ENCODE assay signal across 11 cellular contexts in the genomic region with DNA sequence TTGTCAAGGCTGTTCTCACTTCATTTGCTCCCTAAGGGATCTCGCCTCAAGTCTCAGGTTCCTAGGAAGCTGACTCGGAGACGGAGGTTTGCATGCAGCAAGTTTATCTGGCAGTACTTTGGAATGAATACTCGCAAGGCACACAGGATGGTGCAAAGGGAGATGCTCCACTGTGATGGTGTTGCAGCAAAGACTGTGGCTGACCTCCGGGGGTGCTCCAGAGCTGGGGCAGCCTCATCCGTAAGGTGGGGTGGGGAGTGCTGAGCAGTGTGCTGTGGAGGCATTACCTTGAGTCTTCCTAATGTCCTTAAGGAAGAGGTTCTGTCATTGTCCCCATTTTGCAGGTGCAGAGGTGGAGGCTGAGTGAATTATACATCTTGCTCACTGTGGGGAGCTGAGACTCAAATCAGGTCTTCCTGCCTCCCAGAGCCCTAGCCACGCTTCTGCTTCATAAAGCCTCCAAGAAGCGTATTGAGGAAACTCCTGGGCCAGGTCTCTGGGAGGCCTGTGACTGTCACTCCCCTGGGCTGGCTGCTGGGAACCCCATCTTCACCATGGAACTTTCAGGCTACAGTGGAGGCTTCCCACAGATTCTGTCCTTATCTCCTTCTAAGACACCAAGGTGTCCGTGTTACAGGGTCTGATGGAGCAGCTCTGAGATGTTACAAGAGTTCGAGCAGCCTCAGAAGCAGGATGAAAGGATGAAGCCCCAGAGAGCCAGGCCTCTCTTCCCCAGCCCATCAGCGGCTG. TPM values are rescaled to one million over a fixed set of nuclear protein-coding genes. Genes with fewer than 3 reads are reported as not detected.
A peak's percentile ranks its signal among the peaks of the same experiment; 100 is the strongest.
DNase-seq lines count a peak whose midpoint lies in the region; ATAC-seq, FAIRE-seq and TF ChIP-seq lines count a peak whose summit lies in the region.
"Had no signal": no experiment of that assay in that cellular context is flagged by ENCODE, and none has a peak within 500 bp of the region (broad histone marks: within the 10 kb centered on the region; RNA-seq: fewer than 3 reads in every experiment).

No MANE protein-coding gene starts in this region.

- FAIRE-seq in kidney (lab: Jason Lieb, UNC) (no peak), H54 (lab: Jason Lieb, UNC) (no peak)

- H3K9me3 ChIP-seq in AG04450 (ENCODE audit: control insufficient read depth, insufficient read depth, low read length): no peaks in the 10 kb centered on the region
- H3K9me3 ChIP-seq in kidney (ENCODE audit: control insufficient read depth in 1 of 2, low read length in 2 of 2): no peaks in the 10 kb centered on the region
- H3K9me3 ChIP-seq in transverse colon: no peaks in the 10 kb centered on the region

- no peaks in the 10 kb centered on the region for H3K9me3 Mint-ChIP-seq in WTC11
- H3K9me3 Mint-ChIP-seq: HFFc6 had no signal

- peaks cover 40% of the 10 kb centered on the region for H3K27me3 ChIP-seq in AG04450 (ENCODE audit: control insufficient read depth, insufficient read depth, low read length)
- H3K27me3 ChIP-seq in transverse colon: no peaks in the 10 kb centered on the region

- H3K36me3 Mint-ChIP-seq in WTC11: no peaks in the 10 kb centered on the region

- H3K27ac Mint-ChIP-seq in WTC11: no peak overlapping the region
- H3K27ac Mint-ChIP-seq: HFFc6 had no signal

- POLR2A ChIA-PET in AG04450 (lab: Yijun Ruan, JAX): no interaction called here
- POLR2A ChIA-PET in GM10248 (lab: Yijun Ruan, JAX): no interaction called here
- POLR2A ChIA-PET in WTC11 (lab: Charles Lee): no interaction called here

- in situ Hi-C loops in transverse colon (cut with MboI; ENCODE audit: low pct_ligation_motif_present in 1 of 4, low pct_unique_long_range_greater_than_20kb in 1 of 4, low sequenced_read_pairs in 3 of 4): no loop called here

- no peaks in the 10 kb centered on the region; the same call in 1 of the 2 replicates for H3K27me3 Mint-ChIP-seq in WTC11 (ENCODE audit: low read depth)

- no peak overlapping the region for H3K9ac ChIP-seq in kidney (ENCODE audit: low read length in 2 of 2)

- TF ChIP-seq CTCF in AG04450 (IDR thresholded peaks at IDR 0.05; ENCODE audit: low read depth, low read length) (peak; percentile 32), GM10248 (IDR thresholded peaks at IDR 0.05; ENCODE audit: control extremely low read depth, extremely low read depth, low read depth, missing control alignments) (peak; percentile 5), WTC11 (IDR thresholded peaks at IDR 0.05) (no peak), kidney (IDR thresholded peaks at IDR 0.05; ENCODE audit: borderline replicate concordance, extremely low read depth, insufficient read depth) (no peak), transverse colon (IDR thresholded peaks at IDR 0.05) (no peak)

- H3K36me3 ChIP-seq in kidney (ENCODE audit: control insufficient read depth in 1 of 2, insufficient read depth in 2 of 2, low read length in 2 of 2) (no peaks in the 10 kb centered on the region), transverse colon (no peaks in the 10 kb centered on the region)

- H3K27ac ChIP-seq in AG04450 (ENCODE audit: low read depth, low read length): no peak overlapping the region
- no peak overlapping the region for H3K27ac ChIP-seq in kidney (ENCODE audit: low read depth in 2 of 2, low read length in 2 of 2)
- no peak overlapping the region for H3K27ac ChIP-seq in transverse colon

- ATAC-seq in WTC11: peak; percentile 99
- no peak for ATAC-seq in HG02884 (IDR thresholded peaks at IDR 0.05; ENCODE audit: unreplicated experiment)

- H3K4me3 ChIP-seq in AG04450 (ENCODE audit: low read depth, low read length): no peak overlapping the region
- no peak overlapping the region for H3K4me3 ChIP-seq in kidney (ENCODE audit: low read length in 2 of 2)
- no peak overlapping the region for H3K4me3 ChIP-seq in transverse colon

- 86 to 100% methylated on average over 2 to 11 of the region's 11 CpGs for WGBS in transverse colon (ENCODE audit: low coverage in 1 of 2), 2 donors

- intact Hi-C loops in kidney (cut with DNase I) (no loop called here), transverse colon (cut with DNase I; ENCODE audit: low total_unique reads) (no loop called here)

- H3K4me1 Mint-ChIP-seq in WTC11: 0 out of 2 replicates have a peak, but pooled peaks cover 3% of the 10 kb centered on the region

- TF ChIP-seq EP300 in transverse colon (IDR thresholded peaks at IDR 0.05; ENCODE audit: low read depth): no peak

- no peak overlapping the region for H3K4me3 Mint-ChIP-seq in WTC11
- H3K4me3 Mint-ChIP-seq: HFFc6 had no signal

- TF ChIP-seq POLR2A in H54 (IDR thresholded peaks at IDR 0.05; ENCODE audit: low read depth, low read length): no peak
- TF ChIP-seq POLR2A in transverse colon (IDR thresholded peaks at IDR 0.05): no peak

- H3K4me1 ChIP-seq in kidney (ENCODE audit: control insufficient read depth in 1 of 2, insufficient read depth in 1 of 2, low read depth in 1 of 2, low read length in 2 of 2) (no peaks in the 10 kb centered on the region), transverse colon (no peaks in the 10 kb centered on the region)

- CTCF ChIA-PET in AG04450 (lab: Charles Lee) (interaction anchor here (1.0 to 1.5 kb wide), 2 partner anchors 48 to 64 kb away, joined by 3 to 6 read pairs; no protein-coding TSS in a partner anchor), GM10248 (lab: Yijun Ruan, JAX) (interaction anchor here (1.0 kb wide), 1 partner anchor 14 kb away, joined by 3 read pairs; no protein-coding TSS in a partner anchor), WTC11 (lab: Charles Lee) (interaction anchor here (0.5 to 3.2 kb wide), 9 partner anchors 9 to 873 kb away, joined by 3 to 23 read pairs (median 3); partner anchors contain the start of gene GALNT16)

- DNase-seq in AG04450 (ENCODE audit: low read depth, low spot score) (no peak), GM10248 (ENCODE audit: extremely low spot score) (no peak), WTC11 (ENCODE audit: low spot score) (peak; percentile 65), kidney (peak; percentile 35), H54 (ENCODE audit: insufficient read length, low spot score) (no peak), NCI-H2107 treated with DMSO at 0.1 percent for 48 hours (lab: John Stamatoyannopoulos, UW; ENCODE audit: unreplicated experiment) (no peak), transverse colon (no peak)
- DNase-seq: HFFc6, NCI-H2029 had no signal

TF ChIP-seq in WTC11, 78 proteins besides CTCF, POLR2A, EP300 and RAD21 (continues in another document):
- no peak for TF ChIP-seq SOX15 (CRISPR knock-in tag; IDR thresholded peaks at IDR 0.05)
- no peak for TF ChIP-seq JAZF1 (CRISPR knock-in tag; IDR thresholded peaks at IDR 0.05)
- no peak for TF ChIP-seq E2F1 (CRISPR knock-in tag; IDR thresholded peaks at IDR 0.05)
- TF ChIP-seq, protein P1, sequence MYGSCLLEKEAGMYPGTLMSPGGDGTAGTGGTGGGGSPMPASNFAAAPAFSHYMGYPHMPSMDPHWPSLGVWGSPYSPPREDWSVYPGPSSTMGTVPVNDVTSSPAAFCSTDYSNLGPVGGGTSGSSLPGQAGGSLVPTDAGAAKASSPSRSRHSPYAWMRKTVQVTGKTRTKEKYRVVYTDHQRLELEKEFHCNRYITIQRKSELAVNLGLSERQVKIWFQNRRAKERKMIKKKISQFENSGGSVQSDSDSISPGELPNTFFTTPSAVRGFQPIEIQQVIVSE (CRISPR knock-in tag; IDR thresholded peaks at IDR 0.05; ENCODE audit: borderline replicate concordance): no peak
- TF ChIP-seq, protein P2, sequence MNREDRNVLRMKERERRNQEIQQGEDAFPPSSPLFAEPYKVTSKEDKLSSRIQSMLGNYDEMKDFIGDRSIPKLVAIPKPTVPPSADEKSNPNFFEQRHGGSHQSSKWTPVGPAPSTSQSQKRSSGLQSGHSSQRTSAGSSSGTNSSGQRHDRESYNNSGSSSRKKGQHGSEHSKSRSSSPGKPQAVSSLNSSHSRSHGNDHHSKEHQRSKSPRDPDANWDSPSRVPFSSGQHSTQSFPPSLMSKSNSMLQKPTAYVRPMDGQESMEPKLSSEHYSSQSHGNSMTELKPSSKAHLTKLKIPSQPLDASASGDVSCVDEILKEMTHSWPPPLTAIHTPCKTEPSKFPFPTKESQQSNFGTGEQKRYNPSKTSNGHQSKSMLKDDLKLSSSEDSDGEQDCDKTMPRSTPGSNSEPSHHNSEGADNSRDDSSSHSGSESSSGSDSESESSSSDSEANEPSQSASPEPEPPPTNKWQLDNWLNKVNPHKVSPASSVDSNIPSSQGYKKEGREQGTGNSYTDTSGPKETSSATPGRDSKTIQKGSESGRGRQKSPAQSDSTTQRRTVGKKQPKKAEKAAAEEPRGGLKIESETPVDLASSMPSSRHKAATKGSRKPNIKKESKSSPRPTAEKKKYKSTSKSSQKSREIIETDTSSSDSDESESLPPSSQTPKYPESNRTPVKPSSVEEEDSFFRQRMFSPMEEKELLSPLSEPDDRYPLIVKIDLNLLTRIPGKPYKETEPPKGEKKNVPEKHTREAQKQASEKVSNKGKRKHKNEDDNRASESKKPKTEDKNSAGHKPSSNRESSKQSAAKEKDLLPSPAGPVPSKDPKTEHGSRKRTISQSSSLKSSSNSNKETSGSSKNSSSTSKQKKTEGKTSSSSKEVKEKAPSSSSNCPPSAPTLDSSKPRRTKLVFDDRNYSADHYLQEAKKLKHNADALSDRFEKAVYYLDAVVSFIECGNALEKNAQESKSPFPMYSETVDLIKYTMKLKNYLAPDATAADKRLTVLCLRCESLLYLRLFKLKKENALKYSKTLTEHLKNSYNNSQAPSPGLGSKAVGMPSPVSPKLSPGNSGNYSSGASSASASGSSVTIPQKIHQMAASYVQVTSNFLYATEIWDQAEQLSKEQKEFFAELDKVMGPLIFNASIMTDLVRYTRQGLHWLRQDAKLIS (CRISPR knock-in tag; IDR thresholded peaks at IDR 0.05; ENCODE audit: borderline replicate concordance): no peak
- TF ChIP-seq RORB (CRISPR knock-in tag; IDR thresholded peaks at IDR 0.05): no peak
- TF ChIP-seq ZNF671 (CRISPR knock-in tag; IDR thresholded peaks at IDR 0.05): no peak

RNA-seq across cellular contexts. Expression of gene GALNT16, which starts 39.5 kb away (rescaled TPM):
- polyA plus RNA-seq in AG04450 (2011; rRNA removed) (1.3 and 1.6 TPM in 2 replicates), kidney (ENCODE audit: insufficient read depth, low read depth, low replicate concordance) (15.2 TPM)
- polyA minus RNA-seq in AG04450 (2011; rRNA and poly(A)+ RNA removed): 1.1 and 1.5 TPM in 2 replicates
- total RNA-seq in WTC11 (2021) (3.0 to 4.5 TPM (median 3.8 TPM) in 3 replicates), kidney (13.1 TPM), transverse colon (10 to 100 TPM in 1 of 4 donors, 1 to 10 TPM in 3; 2.5 to 11.3 (median 2.8) TPM)
- total RNA-seq: lung microvascular endothelial cell had no signal

Comparison
In these comparisons a context has a peak if more than half of its experiments do, and no peak if none do; other contexts are left out.
1. DNase-seq: peak in WTC11 (single experiment) and kidney (single experiment); none in AG04450 (single experiment), GM10248 (single experiment), H54 (single experiment), NCI-H2107 treated with DMSO at 0.1 percent for 48 hours (single experiment) and transverse colon (single experiment).
2. CTCF ChIP-seq: peak in AG04450 (single experiment) and GM10248 (single experiment); none in WTC11 (single experiment), kidney (single experiment) and transverse colon (0 of 5).